Comparison of ENCODE assay signal across 8 cellular contexts in genomic region chr15:51094606-51095569, GRCh38. TPM values are rescaled to one million over a fixed set of nuclear protein-coding genes. Genes with fewer than 3 reads are reported as not detected.
DNase-seq lines count a peak whose midpoint lies in the region; ATAC-seq, FAIRE-seq and TF ChIP-seq lines count a peak whose summit lies in the region.

TSS of gene TNFAIP8L3 (minus strand) at chr15:51094906. CDS start at chr15:51094595, 311 bp downstream.

- H3K36me3 ChIP-seq in naive thymus-derived CD4-positive, alpha-beta T cell (ENCODE audit: control insufficient read depth in 2 of 3, insufficient read depth in 3 of 3, low read length in 3 of 3) = no peaks in the 10 kb centered on the region

- H3K4me3 Mint-ChIP-seq in naive thymus-derived CD4-positive, alpha-beta T cell = peak within 1 kb of the TSS in 9 of 10 donors; percentile 9 to 77 (median 44)

- FAIRE-seq in GM18507 (lab: Jason Lieb, UNC) = no peak

- no peak within 1 kb of the TSS for H3K27ac ChIP-seq in naive thymus-derived CD4-positive, alpha-beta T cell (ENCODE audit: low read depth, low read length)

- ATAC-seq in naive thymus-derived CD4-positive, alpha-beta T cell = no peak
- no peak for ATAC-seq in activated CD4-positive, CD25-positive, alpha-beta regulatory T cell treated with anti-CD3 and anti-CD28 coated beads, Interleukin-2, amount 50 U/mL, for 24 hours
- no peak for ATAC-seq in HG02885 (IDR thresholded peaks at IDR 0.05; ENCODE audit: poor library complexity, unreplicated experiment)

- POLR2A ChIA-PET in naive thymus-derived CD4-positive, alpha-beta T cell (lab: Charles Lee) = no interaction called here

- CTCF ChIA-PET in naive thymus-derived CD4-positive, alpha-beta T cell (lab: Charles Lee) = no interaction called here

- H3K4me1 Mint-ChIP-seq in naive thymus-derived CD4-positive, alpha-beta T cell = peaks cover 0 to 11% (median 4%) of the 10 kb centered on the region in 7 donors

- no peaks in the 10 kb centered on the region for H3K9me3 ChIP-seq in naive thymus-derived CD4-positive, alpha-beta T cell (ENCODE audit: control insufficient read depth in 2 of 3, low read length in 3 of 3)

- peaks cover 53 to 90% (median 72%) of the 10 kb centered on the region in 5 donors for H3K27me3 Mint-ChIP-seq in naive thymus-derived CD4-positive, alpha-beta T cell

- no peak for TF ChIP-seq POLR2A in erythroblast (IDR thresholded peaks at IDR 0.05; ENCODE audit: low read length)

- H3K4me3 ChIP-seq in naive thymus-derived CD4-positive, alpha-beta T cell (ENCODE audit: low read length) = no peak within 1 kb of the TSS

- H3K9me3 Mint-ChIP-seq in naive thymus-derived CD4-positive, alpha-beta T cell = peaks cover 0 to 1% (median 0%) of the 10 kb centered on the region in 11 donors

- H3K27ac Mint-ChIP-seq in naive thymus-derived CD4-positive, alpha-beta T cell = no peak within 1 kb of the TSS

- H3K4me1 ChIP-seq in naive thymus-derived CD4-positive, alpha-beta T cell (ENCODE audit: control insufficient read depth in 2 of 2, insufficient read depth in 2 of 2, low read length in 2 of 2) = no peaks in the 10 kb centered on the region

- DNase-seq in GM18507 (ENCODE audit: extremely low spot score, insufficient read length, low read depth) (peak; percentile 9), NCI-H748 treated with DMSO at 0.1 percent for 48 hours (lab: John Stamatoyannopoulos, UW) (peak; percentile 7), erythroblast (lab: John Stamatoyannopoulos, UW) (peak; percentile 16 to 26), SKM-1 (lab: John Stamatoyannopoulos, UW; ENCODE audit: unreplicated experiment) (no peak)
- DNase-seq in naive thymus-derived CD4-positive, alpha-beta T cell = no peak
- no peak for DNase-seq in activated CD8-positive, alpha-beta memory T cell treated with anti-CD3 and anti-CD28 coated beads, Interleukin-2, amount 50 U/mL, for 48 hours

- peaks cover 0 to 2% (median 0%) of the 10 kb centered on the region in 5 donors for H3K36me3 Mint-ChIP-seq in naive thymus-derived CD4-positive, alpha-beta T cell

- H3K27me3 ChIP-seq in naive thymus-derived CD4-positive, alpha-beta T cell (ENCODE audit: control insufficient read depth in 2 of 2, insufficient read depth in 2 of 2, low read length in 2 of 2) = peaks cover 0 to 3% of the 10 kb centered on the region in 2 donors

- intact Hi-C loops in naive thymus-derived CD4-positive, alpha-beta T cell (cut with micrococcal nuclease) = loop anchor here in 1 of 2 donors (10.0 kb wide), 1 partner anchor 60 kb away; no protein-coding TSS in a partner anchor

RNA-seq across cellular contexts. Expression of gene TNFAIP8L3, which starts in this region (rescaled TPM):
- total RNA-seq in naive thymus-derived CD4-positive, alpha-beta T cell = not detected
- not detected for polyA plus RNA-seq in naive thymus-derived CD4-positive, alpha-beta T cell

Comparison
In these comparisons a context has a peak if more than half of its experiments do, and no peak if none do; other contexts are left out.
1. DNase-seq: peak in GM18507 (single experiment), NCI-H748 treated with DMSO at 0.1 percent for 48 hours (single experiment) and erythroblast (2 of 2); none in naive thymus-derived CD4-positive, alpha-beta T cell (0 of 9), SKM-1 (single experiment) and activated CD8-positive, alpha-beta memory T cell treated with anti-CD3 and anti-CD28 coated beads, Interleukin-2, amount 50 U/mL, for 48 hours (single experiment).